Comparison of ENCODE assay signal across 8 cellular contexts in the genomic region with DNA sequence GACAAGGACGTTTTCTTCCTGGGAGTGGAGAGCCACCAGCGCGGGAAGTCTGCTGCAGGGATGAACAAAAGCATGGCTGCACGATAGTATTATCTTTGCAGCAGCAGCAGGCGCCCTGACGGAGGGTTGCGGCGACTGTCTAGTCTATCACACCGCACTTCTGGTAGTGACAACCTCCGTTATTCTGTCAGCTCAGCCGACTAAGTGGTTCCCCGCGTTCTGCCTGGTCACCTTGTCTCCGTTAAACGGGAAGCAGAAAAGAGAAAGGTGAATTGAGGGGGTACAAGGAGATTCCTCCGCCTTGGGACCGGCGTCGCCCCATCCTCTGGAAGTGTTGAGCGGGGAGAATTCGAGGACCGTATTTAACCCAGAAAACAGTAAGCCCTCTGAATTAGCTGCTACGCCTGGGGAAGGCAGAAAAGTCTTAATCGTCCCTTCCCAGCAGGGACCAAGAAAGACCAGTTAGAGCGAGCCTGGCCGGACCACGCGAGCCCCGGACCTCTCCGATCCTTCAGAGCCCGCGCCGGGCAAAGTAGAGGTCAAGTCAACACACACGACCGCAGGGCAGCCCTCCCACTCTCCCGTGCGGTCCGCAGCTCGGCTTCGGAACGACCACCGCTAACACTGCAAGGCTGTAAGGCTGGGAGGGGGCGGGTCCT. TPM values are rescaled to one million over a fixed set of nuclear protein-coding genes. Genes with fewer than 3 reads are reported as not detected.
A peak's percentile ranks its signal among the peaks of the same experiment; 100 is the strongest.
DNase-seq lines count a peak whose midpoint lies in the region; ATAC-seq and TF ChIP-seq lines count a peak whose summit lies in the region.

No MANE protein-coding gene starts in this region.

- CTCF ChIA-PET in AG04449 (lab: Yijun Ruan, JAX), result interaction anchor here (1.0 to 2.8 kb wide), 5 partner anchors 14 to 255 kb away, joined by 3 to 11 read pairs (median 5); no protein-coding TSS in a partner anchor

- DNase-seq in AG04449 (ENCODE audit: low read depth, low spot score), result no peak
- DNase-seq in NCI-H748 treated with DMSO at 0.1 percent for 48 hours (lab: John Stamatoyannopoulos, UW), result peak; percentile 76
- DNase-seq in activated T-helper 1 cell treated with Interleukin-2 at 50 U/mL for 16 hours (ENCODE audit: low read depth), result peak; percentile 25
- peak; percentile 63 for DNase-seq in glutamatergic neuron
- peak in 1 of 2 donors; percentile 49 for DNase-seq in trophoblast cell
- peak; percentile 47 to 79 for DNase-seq in aorta

- H3K36me3 Mint-ChIP-seq in glutamatergic neuron (ENCODE audit: unreplicated experiment), result no peaks in the 10 kb centered on the region

- TF ChIP-seq CTCF in AG04449 (IDR thresholded peaks at IDR 0.05; ENCODE audit: insufficient read depth, low read length, missing control alignments) (no peak), glutamatergic neuron (IDR thresholded peaks at IDR 0.05; ENCODE audit: partially characterized antibody, unreplicated experiment) (no peak)

- H3K9me3 Mint-ChIP-seq in glutamatergic neuron (ENCODE audit: unreplicated experiment), result peaks cover 19% of the 10 kb centered on the region

- peak overlapping the region; percentile 61 for H4K91ac ChIP-seq in trophoblast cell (ENCODE audit: low read depth, low read length)

- H3K4ac ChIP-seq in trophoblast cell (ENCODE audit: low read depth, low read length), result peak overlapping the region; percentile 33

- peak overlapping the region; percentile 99 for H3K4me3 Mint-ChIP-seq in glutamatergic neuron (ENCODE audit: unreplicated experiment)

- H3K4me3 ChIP-seq in AG04449 (ENCODE audit: low read depth, low read length), result peak overlapping the region; percentile 81
- peak overlapping the region; percentile 72 for H3K4me3 ChIP-seq in trophoblast cell (ENCODE audit: low read depth, low read length)
- H3K4me3 ChIP-seq in aorta (ENCODE audit: low read length in 2 of 2), result peak overlapping the region; percentile 36 to 69

- peak overlapping the region; percentile 78 for H4K8ac ChIP-seq in trophoblast cell (ENCODE audit: low read depth, low read length)

- intact Hi-C loops in aorta (cut with DNase I), result loop anchor here (2.0 to 5.0 kb wide), 5 partner anchors 55 to 249 kb away; no protein-coding TSS in a partner anchor

- H3K79me1 ChIP-seq in trophoblast cell (ENCODE audit: low read length), result peaks cover 11% of the 10 kb centered on the region

- H3K4me1 ChIP-seq in trophoblast cell (ENCODE audit: control insufficient read depth in 1 of 2, insufficient read depth in 2 of 2, low read length in 2 of 2), result peaks cover 0 to 7% of the 10 kb centered on the region in 2 experiments
- H3K4me1 ChIP-seq in aorta (ENCODE audit: control insufficient read depth in 1 of 2, insufficient read depth in 2 of 2, low read length in 2 of 2), result no peaks in the 10 kb centered on the region

- H3K36me3 ChIP-seq in trophoblast cell (ENCODE audit: control insufficient read depth in 1 of 2, insufficient read depth in 2 of 2, low read length in 2 of 2) (no peaks in the 10 kb centered on the region), aorta (ENCODE audit: control insufficient read depth in 1 of 2, insufficient read depth in 2 of 2, low read length in 1 of 2) (no peaks in the 10 kb centered on the region)

- H2BK120ac ChIP-seq in trophoblast cell (ENCODE audit: insufficient read depth, low read length, poor library complexity), result peak overlapping the region; percentile 60

- peak overlapping the region; percentile 35 for H3K9ac ChIP-seq in trophoblast cell (ENCODE audit: low read length)

- peak overlapping the region; percentile 33 for H3K18ac ChIP-seq in trophoblast cell (ENCODE audit: low read length)

- H3K9me3 ChIP-seq in trophoblast cell (ENCODE audit: insufficient read depth, low read depth, low read length), result no peaks in the 10 kb centered on the region
- H3K9me3 ChIP-seq in aorta (ENCODE audit: control insufficient read depth, low read length), result no peaks in the 10 kb centered on the region

- no peak overlapping the region for H2AK5ac ChIP-seq in trophoblast cell (ENCODE audit: low read length)

- H2BK12ac ChIP-seq in trophoblast cell (ENCODE audit: low read length), result no peak overlapping the region

- peak overlapping the region; percentile 69 for H3K14ac ChIP-seq in trophoblast cell (ENCODE audit: low read length)

- H3K79me2 ChIP-seq in trophoblast cell (ENCODE audit: control insufficient read depth, insufficient read depth, low read length, poor library complexity), result peaks cover 10% of the 10 kb centered on the region

- H3K27ac ChIP-seq in trophoblast cell (ENCODE audit: low read depth, low read length) (peak overlapping the region; percentile 20), aorta (ENCODE audit: low read depth in 1 of 2, low read length in 2 of 2) (peak overlapping the region in 1 of 2 donors; percentile 92)

- no peak overlapping the region for H3K23ac ChIP-seq in trophoblast cell (ENCODE audit: low read length)

- peak overlapping the region; percentile 97 for H3K27ac Mint-ChIP-seq in glutamatergic neuron (ENCODE audit: unreplicated experiment)

- H2AFZ ChIP-seq in trophoblast cell (ENCODE audit: insufficient read depth, low read length, poor library complexity), result peak overlapping the region; percentile 92

- ATAC-seq in GM18907 (IDR thresholded peaks at IDR 0.05; ENCODE audit: unreplicated experiment) (peak; percentile 23), HG03175 (IDR thresholded peaks at IDR 0.05; ENCODE audit: unreplicated experiment) (peak; percentile 9), aorta (ENCODE audit: low FRiP score) (no peak)

- POLR2A ChIA-PET in AG04449 (lab: Yijun Ruan, JAX), result no interaction called here

- H4K12ac ChIP-seq in trophoblast cell (ENCODE audit: low read depth, low read length), result peak overlapping the region; percentile 49

- H2BK5ac ChIP-seq in trophoblast cell (ENCODE audit: low read depth, low read length, poor library complexity), result peak overlapping the region; percentile 57

- WGBS in trophoblast cell (ENCODE audit: extremely low coverage, insufficient coverage, insufficient read length), result no CpG with 5 or more reads among the region's 43 CpGs
- 0 to 1% methylated on average over 43 of the region's 43 CpGs for WGBS in aorta, 2 donors

- peaks cover 15% of the 10 kb centered on the region for H3K4me1 Mint-ChIP-seq in glutamatergic neuron (ENCODE audit: low read depth, unreplicated experiment)

- peaks cover 1% of the 10 kb centered on the region for H3K27me3 ChIP-seq in trophoblast cell (ENCODE audit: insufficient read depth, low read length)
- H3K27me3 ChIP-seq in aorta (ENCODE audit: control insufficient read depth in 1 of 2, insufficient read depth in 2 of 2, low read length in 1 of 2), result no peaks in the 10 kb centered on the region

- H3K4me2 ChIP-seq in trophoblast cell (ENCODE audit: low read length), result peak overlapping the region; percentile 93

- H3K27me3 Mint-ChIP-seq in glutamatergic neuron (ENCODE audit: unreplicated experiment), result peaks cover 18% of the 10 kb centered on the region

RNA-seq across cellular contexts. Expression of a gene that starts 0.5 kb away (rescaled TPM):
- total RNA-seq in glutamatergic neuron (ENCODE audit: unreplicated experiment) (146 TPM), aorta (10 to 100 TPM; 83.7 to 93.3 TPM)
- 38.2 and 39.7 TPM in 2 replicates for polyA plus RNA-seq in trophoblast cell (2013)
- 10 to 100 TPM; 10.4 to 38.0 TPM for polyA plus RNA-seq in aorta
